8 cellular contexts compared by ENCODE assay signal in genomic region chr1:197145451-197146029, GRCh38. TPM values are rescaled to one million over a fixed set of nuclear protein-coding genes. Genes with fewer than 3 reads are reported as not detected.
DNase-seq lines count a peak whose midpoint lies in the region; ATAC-seq and TF ChIP-seq lines count a peak whose summit lies in the region.

No MANE protein-coding gene starts in this region.

- H3K9me3 Mint-ChIP-seq in CD4-positive, alpha-beta T cell: no peaks in the 10 kb centered on the region
- H3K9me3 Mint-ChIP-seq in IgD-negative memory B cell: no peaks in the 10 kb centered on the region
- no peaks in the 10 kb centered on the region for H3K9me3 Mint-ChIP-seq in naive thymus-derived CD4-positive, alpha-beta T cell

- no peaks in the 10 kb centered on the region for H4K20me1 ChIP-seq in mammary epithelial cell (ENCODE audit: insufficient read depth, low read length)

- peaks cover 16% of the 10 kb centered on the region for H3K4me1 Mint-ChIP-seq in CD4-positive, alpha-beta T cell (ENCODE audit: low read depth)
- peaks cover 10 to 19% (median 18%) of the 10 kb centered on the region in 3 donors for H3K4me1 Mint-ChIP-seq in IgD-negative memory B cell
- H3K4me1 Mint-ChIP-seq in naive thymus-derived CD4-positive, alpha-beta T cell: peaks cover 7 to 29% (median 11%) of the 10 kb centered on the region in 7 donors

- POLR2A ChIA-PET in CD4-positive, alpha-beta T cell (lab: Charles Lee): interaction anchor here (1.0 kb wide), 1 partner anchor 422 kb away, joined by 3 read pairs; no protein-coding TSS in a partner anchor
- POLR2A ChIA-PET in naive thymus-derived CD4-positive, alpha-beta T cell (lab: Charles Lee): no interaction called here

- H3K27me3 ChIP-seq in CD4-positive, alpha-beta T cell (ENCODE audit: control insufficient read depth, insufficient read depth, low read length): peaks cover 6% of the 10 kb centered on the region
- H3K27me3 ChIP-seq in mammary epithelial cell (ENCODE audit: insufficient read depth, low read length): no peaks in the 10 kb centered on the region
- no peaks in the 10 kb centered on the region for H3K27me3 ChIP-seq in naive thymus-derived CD4-positive, alpha-beta T cell (ENCODE audit: control insufficient read depth in 2 of 2, insufficient read depth in 2 of 2, low read length in 2 of 2)

- peak overlapping the region; percentile 84 for H3K9ac ChIP-seq in mammary epithelial cell (ENCODE audit: insufficient read depth, low read length)

- no peak for ATAC-seq in CD4-positive, alpha-beta T cell (ENCODE audit: poor library complexity)
- ATAC-seq in naive thymus-derived CD4-positive, alpha-beta T cell: no peak

- CTCF ChIA-PET in CD4-positive, alpha-beta T cell (lab: Charles Lee): interaction anchor here (1.1 kb wide), 1 partner anchor 15 kb away, joined by 4 read pairs; no protein-coding TSS in a partner anchor
- CTCF ChIA-PET in mammary epithelial cell (lab: Charles Lee; ENCODE audit: low non-redundant PET): no interaction called here
- CTCF ChIA-PET in naive thymus-derived CD4-positive, alpha-beta T cell (lab: Charles Lee): no interaction called here

- TF ChIP-seq CTCF in CD4-positive, alpha-beta T cell (IDR thresholded peaks at IDR 0.05): no peak
- TF ChIP-seq CTCF in mammary epithelial cell (conservative IDR thresholded peaks at IDR 0.05 in 1 of 2, IDR thresholded peaks at IDR 0.05 in 1 of 2; ENCODE audit: extremely low read depth in 1 of 2, insufficient read depth in 1 of 2, low read depth in 1 of 2, low read length in 2 of 2): no peak

- H3K4me1 ChIP-seq in mammary epithelial cell (ENCODE audit: insufficient read depth, low read length): peaks cover 4% of the 10 kb centered on the region
- H3K4me1 ChIP-seq in naive thymus-derived CD4-positive, alpha-beta T cell (ENCODE audit: control insufficient read depth in 2 of 2, insufficient read depth in 2 of 2, low read length in 2 of 2): peaks cover 0 to 6% of the 10 kb centered on the region in 2 donors

- H3K27me3 Mint-ChIP-seq in CD4-positive, alpha-beta T cell: peaks cover 7% of the 10 kb centered on the region
- H3K27me3 Mint-ChIP-seq in IgD-negative memory B cell: no peaks in the 10 kb centered on the region
- peaks cover 0 to 11% (median 4%) of the 10 kb centered on the region in 5 donors for H3K27me3 Mint-ChIP-seq in naive thymus-derived CD4-positive, alpha-beta T cell

- dilution Hi-C loops in mammary epithelial cell (cut with HindIII; ENCODE audit: low sequenced_read_pairs): no loop called here

- peaks cover 48% of the 10 kb centered on the region for H3K79me2 ChIP-seq in mammary epithelial cell (ENCODE audit: insufficient read depth, low read length)

- no peak overlapping the region for H3K27ac ChIP-seq in CD4-positive, alpha-beta T cell (ENCODE audit: low read depth, low read length)
- H3K27ac ChIP-seq in mammary epithelial cell (ENCODE audit: insufficient read depth, low read depth, low read length): peak overlapping the region; percentile 83
- H3K27ac ChIP-seq in naive thymus-derived CD4-positive, alpha-beta T cell (ENCODE audit: low read depth, low read length): peak overlapping the region; percentile 24

- no peaks in the 10 kb centered on the region for H3K9me3 ChIP-seq in CD4-positive, alpha-beta T cell (ENCODE audit: control insufficient read depth, low read length)
- no peaks in the 10 kb centered on the region for H3K9me3 ChIP-seq in mammary epithelial cell (replicated peaks; ENCODE audit: insufficient read depth, low read length)
- no peaks in the 10 kb centered on the region for H3K9me3 ChIP-seq in naive thymus-derived CD4-positive, alpha-beta T cell (ENCODE audit: control insufficient read depth in 2 of 3, low read length in 3 of 3)

- H3K4me3 ChIP-seq in mammary epithelial cell (replicated peaks in 1 of 3; ENCODE audit: insufficient read depth in 1 of 3, low read depth in 2 of 3, low read length in 3 of 3): peak overlapping the region; percentile 74 to 99 (median 96)
- H3K4me3 ChIP-seq in naive thymus-derived CD4-positive, alpha-beta T cell (ENCODE audit: low read length): peak overlapping the region; percentile 71

- 25% methylated on average over 11 of the region's 11 CpGs for WGBS in mammary epithelial cell (ENCODE audit: low coverage, missing lambda C conversion rate)

- intact Hi-C loops in CD4-positive, alpha-beta T cell (cut with DNase I, micrococcal nuclease): loop anchor here in 1 of 2 experiments (10.0 kb wide), 1 partner anchor 759 kb away; the partner anchor contains the start of gene C1orf53
- intact Hi-C loops in mammary epithelial cell (cut with micrococcal nuclease): loop anchor here (10.0 kb wide), 1 partner anchor 111 kb away; no protein-coding TSS in a partner anchor
- intact Hi-C loops in naive thymus-derived CD4-positive, alpha-beta T cell (cut with micrococcal nuclease): loop anchor here (1.0 to 10.0 kb wide), 6 partner anchors 8 to 1013 kb away; partner anchors contain the start of genes DENND1B (in 2 of the 2), C1orf53 (in 1 of the 2) and NEK7 (in 1 of the 2)

- peak overlapping the region; percentile 91 for H3K4me2 ChIP-seq in mammary epithelial cell (ENCODE audit: insufficient read depth, low read depth, low read length)

- H3K27ac Mint-ChIP-seq in CD4-positive, alpha-beta T cell: no peak overlapping the region
- H3K27ac Mint-ChIP-seq in IgD-negative memory B cell: peak overlapping the region in 1 of 3 donors; percentile 15
- H3K27ac Mint-ChIP-seq in naive thymus-derived CD4-positive, alpha-beta T cell: peak overlapping the region in 3 of 9 donors; percentile 31 to 95 (median 52)

- no TSS peak for BruUV-seq in mammary epithelial cell (replicated peaks; lab: Mats Ljungman, UMichigan)

- H3K36me3 Mint-ChIP-seq in CD4-positive, alpha-beta T cell (ENCODE audit: low read depth): peaks cover 5% of the 10 kb centered on the region
- no peaks in the 10 kb centered on the region for H3K36me3 Mint-ChIP-seq in IgD-negative memory B cell
- H3K36me3 Mint-ChIP-seq in naive thymus-derived CD4-positive, alpha-beta T cell: peaks cover 0 to 18% (median 0%) of the 10 kb centered on the region in 5 donors

- H3K4me3 Mint-ChIP-seq in CD4-positive, alpha-beta T cell: peak overlapping the region; percentile 87
- H3K4me3 Mint-ChIP-seq in IgD-negative memory B cell: peak overlapping the region; percentile 91 to 98 (median 94)
- H3K4me3 Mint-ChIP-seq in naive thymus-derived CD4-positive, alpha-beta T cell: peak overlapping the region; percentile 89 to 98 (median 92)

- in situ Hi-C loops in mammary epithelial cell (cut with MboI; ENCODE audit: low sequenced_read_pairs in 2 of 2): no loop called here

- H2AFZ ChIP-seq in mammary epithelial cell (ENCODE audit: low read depth, low read length): peak overlapping the region; percentile 97

- DNase-seq in CD4-positive, alpha-beta T cell: no peak
- no peak for DNase-seq in mammary epithelial cell
- DNase-seq in naive thymus-derived CD4-positive, alpha-beta T cell: peak in 1 of 9 donors; percentile 2
- no peak for DNase-seq in SK-N-DZ (ENCODE audit: low spot score)
- DNase-seq in ureter (ENCODE audit: low spot score): no peak
- no peak for DNase-seq in NCI-H2196 (lab: John Stamatoyannopoulos, UW; ENCODE audit: unreplicated experiment)
- DNase-seq in H4 (ENCODE audit: low spot score): no peak

- H3K36me3 ChIP-seq in mammary epithelial cell (ENCODE audit: insufficient read depth, low read length): peaks cover 8% of the 10 kb centered on the region
- no peaks in the 10 kb centered on the region for H3K36me3 ChIP-seq in naive thymus-derived CD4-positive, alpha-beta T cell (ENCODE audit: control insufficient read depth in 2 of 3, insufficient read depth in 3 of 3, low read length in 3 of 3)

RNA-seq across cellular contexts. Expression of gene ASPM, which starts 0.9 kb away (rescaled TPM):
- under 1 TPM; 0.25 to 0.36 TPM for total RNA-seq in CD4-positive, alpha-beta T cell
- polyA plus RNA-seq in IgD-negative memory B cell (0.04 TPM), mammary epithelial cell (6.7 TPM)
- total RNA-seq in mammary epithelial cell (10 to 100 TPM in 1 of 2 donors, 1 to 10 TPM in 1; 3.2 to 21.9 TPM), ureter (0.42 TPM)
- polyA minus RNA-seq in mammary epithelial cell: 22.8 TPM
- total RNA-seq in naive thymus-derived CD4-positive, alpha-beta T cell: 10 to 100 TPM in 1 of 5 experiments, under 1 TPM in 4; 0.08 to 48.8 (median 0.24) TPM
- polyA plus RNA-seq in naive thymus-derived CD4-positive, alpha-beta T cell: under 1 TPM in 1 of 2 donors, not detected in 1; 0.03 TPM
- 30.4 and 36.7 TPM in 2 replicates for polyA plus RNA-seq in SK-N-DZ (2014; cell fraction: cytosol; rRNA removed)
- 89.6 and 113 TPM in 2 replicates for polyA plus RNA-seq in SK-N-DZ (2014; cell fraction: nucleus; rRNA removed)
- 18.2 and 28.4 TPM in 2 replicates for total RNA-seq in H4 (2014; rRNA removed; shearing (Covaris generic))

RNA-seq across cellular contexts. Expression of gene ZBTB41, which starts 55.6 kb away (rescaled TPM):
- 1 to 10 TPM; 5.1 to 5.2 TPM for total RNA-seq in CD4-positive, alpha-beta T cell
- polyA plus RNA-seq in IgD-negative memory B cell (2.7 TPM), mammary epithelial cell (3.1 TPM)
- total RNA-seq in mammary epithelial cell (10 to 100 TPM; 11.2 to 23.5 TPM), ureter (13.4 TPM)
- polyA minus RNA-seq in mammary epithelial cell: 8.4 TPM
- total RNA-seq in naive thymus-derived CD4-positive, alpha-beta T cell: 10 to 100 TPM in 2 of 5 experiments, 1 to 10 TPM in 3; 5.9 to 13.6 (median 7.2) TPM
- 1 to 10 TPM; 3.4 to 4.2 TPM for polyA plus RNA-seq in naive thymus-derived CD4-positive, alpha-beta T cell
- polyA plus RNA-seq in SK-N-DZ (2014; cell fraction: cytosol; rRNA removed): 4.7 and 5.2 TPM in 2 replicates
- 4.8 and 5.3 TPM in 2 replicates for polyA plus RNA-seq in SK-N-DZ (2014; cell fraction: nucleus; rRNA removed)
- total RNA-seq in H4 (2014; rRNA removed; shearing (Covaris generic)): 5.6 and 6.6 TPM in 2 replicates
